ENCODE assay signal across 33 cellular contexts in the genomic region with DNA sequence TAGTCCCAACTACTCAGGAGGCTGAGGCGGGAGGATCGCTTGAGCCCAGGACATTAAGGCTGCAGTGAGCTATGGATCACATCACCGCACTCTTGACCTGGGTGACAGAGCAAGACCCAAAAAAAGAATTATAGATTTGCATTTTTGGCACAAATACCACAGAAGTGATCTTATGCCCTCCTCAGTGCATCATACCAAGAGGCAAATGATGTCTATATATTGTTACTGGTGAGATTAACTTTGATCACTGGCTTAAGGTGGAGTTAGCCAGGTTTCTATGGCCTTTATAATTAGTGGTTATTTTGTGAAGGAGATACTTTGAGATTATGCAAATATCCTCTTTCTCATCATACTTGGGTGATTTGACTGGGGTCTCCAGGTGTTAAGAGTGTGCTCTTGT. TPM values are rescaled to one million over a fixed set of nuclear protein-coding genes. Genes with fewer than 3 reads are reported as not detected.
"Had no signal": no experiment of that assay in that cellular context is flagged by ENCODE, and none has a peak within 500 bp of the region (broad histone marks: within the 10 kb centered on the region; RNA-seq: fewer than 3 reads in every experiment).

No MANE protein-coding gene starts in this region.

- H3K9me3 ChIP-seq: adrenal gland, ascending aorta, gastrocnemius medialis, lower lobe of right lung, sigmoid colon, transverse colon had no signal

- H3K4me3 ChIP-seq: adrenal gland, ascending aorta, gastrocnemius medialis, heart right ventricle, lower lobe of right lung, sigmoid colon, smooth muscle cell, transverse colon had no signal

- H3K27me3 ChIP-seq: adrenal gland, ascending aorta, brain microvascular endothelial cell, gastrocnemius medialis, heart right ventricle, sigmoid colon, transverse colon had no signal

- H3K27me3 Mint-ChIP-seq: activated B cell treated with CpG ODN at 0.5 μM for 24 hours; activated CD4-positive, alpha-beta T cell treated with anti-CD3 and anti-CD28 coated beads for 36 hours; activated naive CD8-positive, alpha-beta T cell; activated T-cell treated with anti-CD3 and anti-CD28 coated beads, Interleukin-2, amount 50 U/mL, for 24 hours; naive thymus-derived CD8-positive, alpha-beta T cell; progenitor cell of endocrine pancreas; stimulated activated memory B cell treated with anti-CD40 and anti-IgM and Interleukin-4, amounts not matched to agents 10 μg/mL and 1 μg/mL and 100 μg/mL, for 72 hours had no signal

- H3K27ac ChIP-seq: brain microvascular endothelial cell, gastrocnemius medialis, lower lobe of right lung, sigmoid colon had no signal

- H3K36me3 Mint-ChIP-seq: activated naive CD8-positive, alpha-beta T cell; naive thymus-derived CD8-positive, alpha-beta T cell; stimulated activated memory B cell treated with anti-CD40 and anti-IgM and Interleukin-4, amounts not matched to agents 10 μg/mL and 1 μg/mL and 100 μg/mL, for 72 hours had no signal

- H3K4me3 Mint-ChIP-seq: activated B cell treated with CpG ODN at 0.5 μM for 24 hours; activated CD4-positive, alpha-beta T cell treated with anti-CD3 and anti-CD28 coated beads for 36 hours; activated naive CD8-positive, alpha-beta T cell; activated T-cell treated with anti-CD3 and anti-CD28 coated beads, Interleukin-2, amount 50 U/mL, for 24 hours; mesothelial cell of epicardium; naive thymus-derived CD8-positive, alpha-beta T cell; stimulated activated memory B cell treated with anti-CD40 and anti-IgM and Interleukin-4, amounts not matched to agents 10 μg/mL and 1 μg/mL and 100 μg/mL, for 72 hours had no signal

- FAIRE-seq: kidney, urothelium cell line had no signal

- H3K27ac Mint-ChIP-seq: activated B cell treated with CpG ODN at 0.5 μM for 24 hours; activated CD4-positive, alpha-beta T cell treated with anti-CD3 and anti-CD28 coated beads for 36 hours; activated naive CD8-positive, alpha-beta T cell; activated T-cell treated with anti-CD3 and anti-CD28 coated beads, Interleukin-2, amount 50 U/mL, for 24 hours; activated T-helper 2 cell treated with anti-CD3 and anti-CD28 coated beads, Interferon-gamma antibody, Interleukin-2, Interleukin-4, amounts not matched to agents 10 μg/mL and 5 μg/mL and 100 μg/mL, durations not matched to agents 14 hours and 24 hours and 36 hours; mesothelial cell of epicardium; progenitor cell of endocrine pancreas; stimulated activated memory B cell treated with anti-CD40 and anti-IgM and Interleukin-4, amounts not matched to agents 10 μg/mL and 1 μg/mL and 100 μg/mL, for 72 hours had no signal

- DNase-seq: activated B cell treated with CpG ODN at 0.5 μM for 24 hours; activated CD4-positive, alpha-beta T cell treated with anti-CD3 and anti-CD28 coated beads for 36 hours; activated CD4-positive, alpha-beta T cell treated with anti-CD3 and anti-CD28 coated beads, Interleukin-2, amount 50 U/mL, for 4 hours; activated CD8-positive, alpha-beta memory T cell treated with anti-CD3 and anti-CD28 coated beads for 24 hours; activated CD8-positive, alpha-beta memory T cell treated with anti-CD3 and anti-CD28 coated beads, Interleukin-2, amount 50 U/mL, for 4 hours; activated naive CD4-positive, alpha-beta T cell; activated T-cell treated with anti-CD3 and anti-CD28 coated beads, Interleukin-2, amount 50 U/mL, for 24 hours; adrenal gland; brain microvascular endothelial cell; caudate nucleus; effector memory CD4-positive, alpha-beta T cell; gastrocnemius medialis; heart right ventricle; lower lobe of right lung; naive thymus-derived CD8-positive, alpha-beta T cell; retina; sigmoid colon; stimulated activated CD4-positive, alpha-beta T cell treated with anti-CD3 and anti-CD28 coated beads, Interleukin-15, amount 100 ng/mL, for 24 hours; T1000; transverse colon had no signal

- H3K4me1 ChIP-seq: gastrocnemius medialis, sigmoid colon had no signal

- H3K4me2 ChIP-seq: smooth muscle cell had no signal

- ATAC-seq: activated CD4-positive, alpha-beta T cell treated with anti-CD3 and anti-CD28 coated beads for 36 hours; esophagus mucosa; gastrocnemius medialis; heart right ventricle; lower lobe of right lung; naive thymus-derived CD8-positive, alpha-beta T cell; stimulated activated memory B cell treated with anti-CD40 and anti-IgM and Interleukin-4, amounts not matched to agents 10 μg/mL and 1 μg/mL and 100 μg/mL, for 72 hours had no signal

- H3K9me3 Mint-ChIP-seq: activated B cell treated with CpG ODN at 0.5 μM for 24 hours; activated T-cell treated with anti-CD3 and anti-CD28 coated beads, Interleukin-2, amount 50 U/mL, for 24 hours; activated T-helper 2 cell treated with anti-CD3 and anti-CD28 coated beads, Interferon-gamma antibody, Interleukin-2, Interleukin-4, amounts not matched to agents 10 μg/mL and 5 μg/mL and 100 μg/mL, durations not matched to agents 14 hours and 24 hours and 36 hours; naive thymus-derived CD8-positive, alpha-beta T cell had no signal

- H3K36me3 ChIP-seq: adrenal gland, ascending aorta, brain microvascular endothelial cell, gastrocnemius medialis, lower lobe of right lung, sigmoid colon, transverse colon had no signal

RNA-seq across cellular contexts. Expression of gene CATIP, which starts 22.1 kb away (rescaled TPM):
- total RNA-seq: activated B cell treated with CpG ODN at 0.5 μM for 24 hours; activated CD4-positive, alpha-beta T cell treated with anti-CD3 and anti-CD28 coated beads for 36 hours; activated T-helper 2 cell treated with anti-CD3 and anti-CD28 coated beads, Interferon-gamma antibody, Interleukin-2, Interleukin-4, amounts not matched to agents 10 μg/mL and 5 μg/mL and 100 μg/mL, durations not matched to agents 14 hours and 24 hours and 36 hours; ascending aorta; dermis microvascular lymphatic vessel endothelial cell; esophagus mucosa; gastrocnemius medialis; heart right ventricle; left lobe of liver; mesothelial cell of epicardium; naive thymus-derived CD8-positive, alpha-beta T cell; osteoblast; sigmoid colon; smooth muscle cell; transverse colon had no signal
- polyA plus RNA-seq: naive thymus-derived CD8-positive, alpha-beta T cell had no signal
